In genomic region chr7:130476287-130477001, GRCh38 we compare ENCODE assay signal across 10 cellular contexts. TPM values are rescaled to one million over a fixed set of nuclear protein-coding genes. Genes with fewer than 3 reads are reported as not detected.
DNase-seq lines count a peak whose midpoint lies in the region; ATAC-seq and TF ChIP-seq lines count a peak whose summit lies in the region.
"Had no signal": no experiment of that assay in that cellular context is flagged by ENCODE, and none has a peak within 500 bp of the region (broad histone marks: within the 10 kb centered on the region; RNA-seq: fewer than 3 reads in every experiment).

No MANE protein-coding gene starts in this region.

- no peaks in the 10 kb centered on the region for H3K9me2 ChIP-seq in MM.1S (replicated peaks; ENCODE audit: insufficient read depth, low read length)

- H3F3A ChIP-seq in MM.1S (ENCODE audit: insufficient read depth, low read length): 0 out of 2 replicates have a peak, but pooled peaks cover 4% of the 10 kb centered on the region

- peaks cover 3% of the 10 kb centered on the region; the same call in 1 of the 2 replicates for H3K4me1 ChIP-seq in MM.1S (ENCODE audit: low read length)

- no peaks in the 10 kb centered on the region for H3K36me3 ChIP-seq in MM.1S (replicated peaks; ENCODE audit: insufficient read depth, low read length)

- H3K36me3 Mint-ChIP-seq in activated CD4-positive, alpha-beta T cell treated with anti-CD3 and anti-CD28 coated beads, Interleukin-2, amount 10 ng/mL, durations not matched to agents 7 days and 5 days (ENCODE audit: low read depth): no peaks in the 10 kb centered on the region

- H3K79me2 ChIP-seq in MM.1S (ENCODE audit: low read length): no peaks in the 10 kb centered on the region

- no peaks in the 10 kb centered on the region for H3K9me3 ChIP-seq in MM.1S (replicated peaks; ENCODE audit: insufficient read depth, low read length)

- H3K4me3 ChIP-seq in MM.1S (ENCODE audit: low read length): no peak overlapping the region
- H3K4me3 ChIP-seq in coronary artery: no peak overlapping the region
- H3K4me3 ChIP-seq: lung had no signal

- no peaks in the 10 kb centered on the region for H4K20me1 ChIP-seq in MM.1S (ENCODE audit: insufficient read depth, low read length)

- no peak overlapping the region for H2AFZ ChIP-seq in MM.1S (ENCODE audit: low read length)

- peak; percentile 84 for ATAC-seq in HG02678 (IDR thresholded peaks at IDR 0.05; ENCODE audit: unreplicated experiment)

- peak overlapping the region; percentile 3 for H3K27ac Mint-ChIP-seq in activated CD4-positive, alpha-beta T cell treated with anti-CD3 and anti-CD28 coated beads, Interleukin-2, amount 10 ng/mL, durations not matched to agents 7 days and 5 days

- H3K27ac ChIP-seq in MM.1S (ENCODE audit: low read length) (peak overlapping the region; percentile 3; the same call in 1 of the 2 replicates), coronary artery (no peak overlapping the region)

- no peak for DNase-seq in activated CD4-positive, alpha-beta T cell treated with anti-CD3 and anti-CD28 coated beads, Interleukin-2, amount 10 ng/mL, durations not matched to agents 7 days and 5 days
- no peak for DNase-seq in activated CD4-positive, alpha-beta T cell treated with anti-CD3 and anti-CD28 coated beads, Interleukin-2, amount 50 U/mL, for 4 hours
- DNase-seq in MM.1S: peak; percentile 68
- peak; percentile 64 for DNase-seq in non-pigmented ciliary epithelial cell (ENCODE audit: low read depth)
- no peak for DNase-seq in amygdala (lab: John Stamatoyannopoulos, UW)
- DNase-seq in stimulated activated CD4-positive, alpha-beta T cell treated with anti-CD3 and anti-CD28 coated beads, Interleukin-2, amount 100 ng/mL, for 48 hours: no peak
- DNase-seq in coronary artery (ENCODE audit: low spot score): no peak
- DNase-seq: small intestine had no signal

- H3K4me1 Mint-ChIP-seq in activated CD4-positive, alpha-beta T cell treated with anti-CD3 and anti-CD28 coated beads, Interleukin-2, amount 10 ng/mL, durations not matched to agents 7 days and 5 days: peaks cover 19% of the 10 kb centered on the region

- no peak for TF ChIP-seq CTCF in MM.1S (IDR thresholded peaks at IDR 0.05; ENCODE audit: low read length)
- no peak for TF ChIP-seq CTCF in coronary artery (IDR thresholded peaks at IDR 0.05)

- POLR2A ChIA-PET in activated CD4-positive, alpha-beta T cell treated with anti-CD3 and anti-CD28 coated beads, Interleukin-2, amount 10 ng/mL, durations not matched to agents 7 days and 5 days (lab: Charles Lee): interaction anchor here (0.8 kb wide), 1 partner anchor 525 kb away, joined by 3 read pairs; no protein-coding TSS in a partner anchor

- H3K27me3 Mint-ChIP-seq in activated CD4-positive, alpha-beta T cell treated with anti-CD3 and anti-CD28 coated beads, Interleukin-2, amount 10 ng/mL, durations not matched to agents 7 days and 5 days: peaks cover 4% of the 10 kb centered on the region

- no peak overlapping the region for H3K4me3 Mint-ChIP-seq in activated CD4-positive, alpha-beta T cell treated with anti-CD3 and anti-CD28 coated beads, Interleukin-2, amount 10 ng/mL, durations not matched to agents 7 days and 5 days

- H3K27me3 ChIP-seq in MM.1S (replicated peaks; ENCODE audit: insufficient read depth, low read length): no peaks in the 10 kb centered on the region

- peaks cover 6% of the 10 kb centered on the region for H3K9me3 Mint-ChIP-seq in activated CD4-positive, alpha-beta T cell treated with anti-CD3 and anti-CD28 coated beads, Interleukin-2, amount 10 ng/mL, durations not matched to agents 7 days and 5 days

- H3K4me2 ChIP-seq in MM.1S (ENCODE audit: low read depth, low read length): peak overlapping the region; percentile 27; the same call in 1 of the 2 replicates

- no peak overlapping the region for H3K9ac ChIP-seq in MM.1S (ENCODE audit: low read length)

- CTCF ChIA-PET in activated CD4-positive, alpha-beta T cell treated with anti-CD3 and anti-CD28 coated beads, Interleukin-2, amount 10 ng/mL, durations not matched to agents 7 days and 5 days (lab: Charles Lee): interaction anchor here (0.5 to 1.5 kb wide), 3 partner anchors 13 to 136 kb away, joined by 3 to 9 read pairs (median 3); no protein-coding TSS in a partner anchor

RNA-seq across cellular contexts. Expression of gene MEST, which starts 15.4 kb away (rescaled TPM):
- total RNA-seq in activated CD4-positive, alpha-beta T cell treated with anti-CD3 and anti-CD28 coated beads, Interleukin-2, amount 10 ng/mL, durations not matched to agents 7 days and 5 days: 1 to 10 TPM; 1.2 TPM

RNA-seq across cellular contexts. Expression of gene CEP41, which starts 35.6 kb away (rescaled TPM):
- total RNA-seq in activated CD4-positive, alpha-beta T cell treated with anti-CD3 and anti-CD28 coated beads, Interleukin-2, amount 10 ng/mL, durations not matched to agents 7 days and 5 days: 10 to 100 TPM; 18.5 to 19.6 TPM

Comparison
In these comparisons a context has a peak if more than half of its experiments do, and no peak if none do; other contexts are left out.
1. DNase-seq: peak in MM.1S (single experiment) and non-pigmented ciliary epithelial cell (single experiment); none in activated CD4-positive, alpha-beta T cell treated with anti-CD3 and anti-CD28 coated beads, Interleukin-2, amount 10 ng/mL, durations not matched to agents 7 days and 5 days (single experiment), activated CD4-positive, alpha-beta T cell treated with anti-CD3 and anti-CD28 coated beads, Interleukin-2, amount 50 U/mL, for 4 hours (0 of 2), amygdala (0 of 56), stimulated activated CD4-positive, alpha-beta T cell treated with anti-CD3 and anti-CD28 coated beads, Interleukin-2, amount 100 ng/mL, for 48 hours (0 of 2) and coronary artery (single experiment).